ENCODE assay signal across 11 cellular contexts in the genomic region with DNA sequence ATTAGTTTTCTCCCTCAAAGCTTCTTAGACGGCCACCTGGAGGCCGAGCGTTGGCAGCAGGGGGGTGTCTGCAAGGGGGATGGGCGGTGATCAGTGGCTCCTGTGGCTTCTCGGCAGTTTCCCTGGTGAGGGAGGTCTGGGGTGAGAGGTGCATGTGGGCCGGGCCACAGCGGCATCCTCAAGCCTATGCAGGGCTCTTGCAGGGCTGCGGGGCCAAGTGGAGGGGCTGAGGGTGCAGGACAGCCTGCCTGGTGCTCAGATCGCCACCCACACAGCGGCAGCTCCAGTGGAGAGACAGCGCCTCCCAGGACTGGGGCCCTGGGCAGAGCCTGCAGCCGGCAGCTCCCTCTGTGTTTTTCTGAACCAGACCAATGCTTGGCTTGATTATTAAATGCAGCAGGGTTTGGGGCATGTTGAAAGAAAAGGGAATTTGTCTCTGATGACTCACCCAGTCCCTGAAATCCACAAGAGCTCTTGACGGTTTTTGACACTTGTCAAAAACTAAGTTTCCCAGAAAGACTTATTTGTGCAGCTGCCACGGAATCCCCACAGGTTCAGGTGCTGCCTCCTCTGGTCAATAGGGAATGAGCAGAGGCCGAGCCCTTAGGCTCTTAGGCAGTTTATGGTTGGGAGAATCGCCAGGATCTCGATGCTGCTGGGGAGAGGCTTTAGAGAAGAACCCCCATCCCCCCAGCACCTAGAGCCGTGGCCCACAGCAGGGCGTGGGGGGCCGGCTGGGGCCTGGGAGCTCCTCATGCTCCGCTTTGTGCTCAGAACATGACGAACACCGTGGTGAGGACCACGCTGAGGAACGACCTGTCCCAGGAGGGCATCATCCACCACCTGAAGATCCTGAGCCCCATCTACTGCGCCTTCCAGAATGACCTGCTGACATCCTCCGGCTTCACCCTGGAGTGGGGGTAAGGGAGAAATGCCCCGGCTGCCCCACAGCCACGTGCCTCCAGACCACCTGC. TPM values are rescaled to one million over a fixed set of nuclear protein-coding genes. Genes with fewer than 3 reads are reported as not detected.
DNase-seq lines count a peak whose midpoint lies in the region; ATAC-seq and TF ChIP-seq lines count a peak whose summit lies in the region.
"Had no signal": no experiment of that assay in that cellular context is flagged by ENCODE, and none has a peak within 500 bp of the region (broad histone marks: within the 10 kb centered on the region; RNA-seq: fewer than 3 reads in every experiment).

No MANE protein-coding gene starts in this region.

- H3K27ac ChIP-seq in VCaP (no peak overlapping the region), right lobe of liver (no peak overlapping the region)
- H3K27ac ChIP-seq: transverse colon had no signal

- no peak for TF ChIP-seq POLR2A in right lobe of liver (IDR thresholded peaks at IDR 0.05)

- TF ChIP-seq CTCF in VCaP (conservative IDR thresholded peaks at IDR 0.05) (peak; percentile 66), right lobe of liver (IDR thresholded peaks at IDR 0.05) (peak; percentile 8 to 24 (median 14))

- no peaks in the 10 kb centered on the region for H3K36me3 ChIP-seq in right lobe of liver
- H3K36me3 ChIP-seq: transverse colon had no signal

- intact Hi-C loops in right lobe of liver (cut with DNase I): no loop called here

- no peaks in the 10 kb centered on the region for H3K4me1 ChIP-seq in right lobe of liver
- H3K4me1 ChIP-seq: transverse colon had no signal

- ATAC-seq in right lobe of liver: peak in 3 of 4 donors; percentile 13 to 43 (median 34)
- no peak for ATAC-seq in GM19452 (IDR thresholded peaks at IDR 0.05; ENCODE audit: unreplicated experiment)
- no peak for ATAC-seq in GM18907 (IDR thresholded peaks at IDR 0.05; ENCODE audit: unreplicated experiment)
- ATAC-seq in HG03139 (IDR thresholded peaks at IDR 0.05; ENCODE audit: unreplicated experiment): no peak

- H3K9me3 ChIP-seq in right lobe of liver: no peaks in the 10 kb centered on the region
- H3K9me3 ChIP-seq: transverse colon had no signal

- DNase-seq in DMS153 (lab: John Stamatoyannopoulos, UW) (peak; percentile 63), Kasumi-1 (lab: John Stamatoyannopoulos, UW) (peak; percentile 64 to 71), right lobe of liver (peak in 1 of 3 donors; percentile 11), activated gamma-delta T cell treated with Interleukin-2 at 50 U/mL for 16 hours (no peak)
- DNase-seq: NK-92 treated with Interleukin-12 subunit alpha and Interleukin-12 subunit beta, amount 100 ng/mL, for 24 hours; transverse colon had no signal

- 29% methylated on average over 10 of the region's 29 CpGs for WGBS in right lobe of liver (ENCODE audit: insufficient coverage, low coverage, low lambda C conversion rate, missing lambda C conversion rate)

- H3K27me3 ChIP-seq in right lobe of liver: no peaks in the 10 kb centered on the region

- H3K4me3 ChIP-seq in right lobe of liver: no peak overlapping the region
- H3K4me3 ChIP-seq: transverse colon had no signal

RNA-seq across cellular contexts. Expression of gene UMODL1, which starts 54.7 kb away (rescaled TPM):
- 1 to 10 TPM in 2 of 6 experiments, under 1 TPM in 2, not detected in 2; 0.06 to 1.2 (median 0.75) TPM for total RNA-seq in right lobe of liver
- total RNA-seq: neural crest cell had no signal

Comparison
In these comparisons a context has a peak if more than half of its experiments do, and no peak if none do; other contexts are left out.
1. ATAC-seq: peak in right lobe of liver (3 of 4); none in GM19452 (single experiment), GM18907 (single experiment) and HG03139 (single experiment).